ENCODE assay signal across 8 cellular contexts in genomic region chr1:103561612-103562395, GRCh38. TPM values are rescaled to one million over a fixed set of nuclear protein-coding genes. Genes with fewer than 3 reads are reported as not detected.
DNase-seq lines count a peak whose midpoint lies in the region; ATAC-seq and TF ChIP-seq lines count a peak whose summit lies in the region.

No MANE protein-coding gene starts in this region.

- peak; percentile 81 to 90 for ATAC-seq in lower lobe of right lung

- no peaks in the 10 kb centered on the region for H3K9me3 ChIP-seq in lower lobe of right lung

- peak overlapping the region; percentile 69 for H3K27ac ChIP-seq in lower lobe of right lung

- intact Hi-C loops in lower lobe of right lung (cut with DNase I), result no loop called here

- H3K27me3 ChIP-seq in H7 (ENCODE audit: control insufficient read depth, insufficient read depth, low read length), result no peaks in the 10 kb centered on the region
- H3K27me3 ChIP-seq in lower lobe of right lung (ENCODE audit: low read depth), result no peaks in the 10 kb centered on the region

- H3K4me3 ChIP-seq in H7 (ENCODE audit: insufficient read depth, low read depth, low read length) (no peak overlapping the region), lower lobe of right lung (peak overlapping the region; percentile 10)

- H3K4me1 ChIP-seq in lower lobe of right lung, result peaks cover 13% of the 10 kb centered on the region

- no peaks in the 10 kb centered on the region for H3K36me3 ChIP-seq in H7 (replicated peaks; ENCODE audit: control insufficient read depth, insufficient read depth, low read length)
- peaks cover 6% of the 10 kb centered on the region for H3K36me3 ChIP-seq in lower lobe of right lung

- TF ChIP-seq CTCF in GM10266 (IDR thresholded peaks at IDR 0.05; ENCODE audit: control insufficient read depth, insufficient read depth, low read depth, missing control alignments), result no peak
- no peak for TF ChIP-seq CTCF in lower lobe of right lung (IDR thresholded peaks at IDR 0.05)

- DNase-seq in GM10266 (ENCODE audit: extremely low spot score), result peak; percentile 5
- DNase-seq in H7, result peak; percentile 0
- peak; percentile 83 for DNase-seq in NOMO-1 treated with DMSO at 0.1 percent for 48 hours (lab: John Stamatoyannopoulos, UW; ENCODE audit: unreplicated experiment)
- no peak for DNase-seq in lower lobe of right lung
- no peak for DNase-seq in activated CD4-positive, alpha-beta T cell treated with anti-CD3 and anti-CD28 coated beads for 48 hours
- DNase-seq in putamen (ENCODE audit: low spot score), result no peak
- DNase-seq in NCI-H2029 (lab: John Stamatoyannopoulos, UW), result no peak
- no peak for DNase-seq in ecto neural progenitor cell (ENCODE audit: low spot score)

RNA-seq across cellular contexts. Expression of gene AMY2B, which starts 9.6 kb away (rescaled TPM):
- total RNA-seq in H7 (2014; rRNA removed; shearing (Covaris generic)), result 2.7 and 3.0 TPM in 2 replicates
- total RNA-seq in lower lobe of right lung, result 23.5 TPM

RNA-seq across cellular contexts. Expression of gene RNPC3, which starts 36.3 kb away (rescaled TPM):
- total RNA-seq in H7 (2014; rRNA removed; shearing (Covaris generic)), result 16.0 and 22.8 TPM in 2 replicates
- total RNA-seq in lower lobe of right lung, result 35.0 TPM

RNA-seq across cellular contexts. Expression of gene AMY2A, which starts 55.4 kb away (rescaled TPM):
- not detected in 2 replicates for total RNA-seq in H7 (2014; rRNA removed; shearing (Covaris generic))
- not detected for total RNA-seq in lower lobe of right lung

Comparison
In these comparisons a context has a peak if more than half of its experiments do, and no peak if none do; other contexts are left out.
1. DNase-seq: peak in GM10266 (single experiment), H7 (single experiment) and NOMO-1 treated with DMSO at 0.1 percent for 48 hours (single experiment); none in lower lobe of right lung (single experiment), activated CD4-positive, alpha-beta T cell treated with anti-CD3 and anti-CD28 coated beads for 48 hours (single experiment), putamen (single experiment), NCI-H2029 (single experiment) and ecto neural progenitor cell (single experiment).